ENCODE assay signal across 8 cellular contexts in the genomic region with DNA sequence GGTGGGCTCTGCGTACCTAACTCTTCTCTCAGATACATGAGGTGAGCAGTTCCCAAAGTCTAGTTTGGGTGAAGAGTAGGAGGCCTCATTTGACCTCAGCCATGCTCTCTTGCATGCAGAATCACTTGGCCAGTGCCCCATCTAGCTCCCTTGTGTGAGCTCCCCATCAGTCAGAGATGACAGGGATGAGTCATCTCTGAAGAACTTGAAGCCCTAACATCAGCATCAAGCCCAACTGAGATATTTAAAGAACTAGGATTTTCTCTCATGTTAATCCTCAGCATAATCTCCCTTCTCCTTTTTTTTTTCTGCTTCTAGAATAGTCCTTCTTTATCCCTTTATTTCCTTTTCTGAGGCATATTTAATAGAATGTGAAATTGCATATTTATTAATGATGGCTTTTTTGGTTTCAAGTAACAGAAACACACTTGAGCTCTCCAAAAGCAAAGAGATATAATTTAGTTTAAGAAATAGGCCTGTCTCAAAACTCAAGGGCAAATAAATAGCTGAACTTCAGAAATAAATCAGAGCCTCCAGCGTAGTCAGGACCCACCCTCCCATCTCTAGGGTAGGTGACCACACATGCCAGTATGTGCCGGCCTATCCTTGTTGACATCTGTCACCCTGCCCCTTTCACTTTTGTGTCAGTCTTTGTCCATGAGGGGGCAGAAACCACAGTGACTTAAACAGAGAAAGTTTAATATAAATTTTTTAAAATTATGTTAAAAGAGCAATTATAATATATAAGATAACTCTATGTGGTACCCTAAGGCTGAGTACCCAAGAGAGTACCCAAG.
A peak's percentile ranks its signal among the peaks of the same experiment; 100 is the strongest.
DNase-seq lines count a peak whose midpoint lies in the region; ATAC-seq, FAIRE-seq and TF ChIP-seq lines count a peak whose summit lies in the region.

No MANE protein-coding gene starts in this region.

- peak overlapping the region in 2 of 10 donors; percentile 39 to 42 for H3K27ac ChIP-seq in heart right ventricle

- H3K4me1 ChIP-seq in heart right ventricle = peaks cover 0 to 68% (median 19%) of the 10 kb centered on the region in 9 donors

- H3K9me3 ChIP-seq in heart right ventricle = peaks cover 0 to 6% (median 0%) of the 10 kb centered on the region in 11 donors

- no peaks in the 10 kb centered on the region for H3K27me3 ChIP-seq in heart right ventricle

- peak; percentile 84 for ATAC-seq in GM18499 (IDR thresholded peaks at IDR 0.05; ENCODE audit: insufficient read depth, unreplicated experiment)
- ATAC-seq in heart right ventricle = peak in 6 of 8 donors; percentile 20 to 89 (median 55)
- no peak for ATAC-seq in left lobe of liver

- no peak overlapping the region for H3K4me3 ChIP-seq in heart right ventricle

- no peaks in the 10 kb centered on the region for H3K36me3 ChIP-seq in heart right ventricle

- intact Hi-C loops in heart right ventricle (cut with DNase I) = loop anchor here in 1 of 10 donors (5.0 kb wide), 1 partner anchor 58 kb away; no protein-coding TSS in a partner anchor

- TF ChIP-seq CTCF in heart right ventricle (IDR thresholded peaks at IDR 0.05) = no peak

- TF ChIP-seq POLR2A in H54 (IDR thresholded peaks at IDR 0.05; ENCODE audit: low read depth, low read length) = no peak

- WGBS in heart right ventricle, 2 donors = 76 to 86% methylated on average over 3 of the region's 3 CpGs

- FAIRE-seq in H54 (lab: Jason Lieb, UNC) = no peak

- peak; percentile 43 for DNase-seq in H54 (ENCODE audit: insufficient read length, low spot score)
- peak; percentile 92 for DNase-seq in MV-4-11 (lab: John Stamatoyannopoulos, UW)
- no peak for DNase-seq in heart right ventricle
- no peak for DNase-seq in NCI-H345 treated with DMSO at 0.1 percent for 48 hours (lab: John Stamatoyannopoulos, UW; ENCODE audit: unreplicated experiment)
- no peak for DNase-seq in NK-92 treated with Interleukin-12 subunit alpha and Interleukin-12 subunit beta, amount 100 ng/mL, for 24 hours (lab: John Stamatoyannopoulos, UW)
- no peak for DNase-seq in left lobe of liver (ENCODE audit: low spot score)
- DNase-seq in NCI-H2107 treated with DMSO at 0.1 percent for 48 hours (lab: John Stamatoyannopoulos, UW; ENCODE audit: unreplicated experiment) = no peak

Comparison
In these comparisons a context has a peak if more than half of its experiments do, and no peak if none do; other contexts are left out.
1. DNase-seq: peak in H54 (single experiment) and MV-4-11 (single experiment); none in heart right ventricle (0 of 2), NCI-H345 treated with DMSO at 0.1 percent for 48 hours (single experiment), NK-92 treated with Interleukin-12 subunit alpha and Interleukin-12 subunit beta, amount 100 ng/mL, for 24 hours (single experiment), left lobe of liver (single experiment) and NCI-H2107 treated with DMSO at 0.1 percent for 48 hours (single experiment).